In the genomic region with DNA sequence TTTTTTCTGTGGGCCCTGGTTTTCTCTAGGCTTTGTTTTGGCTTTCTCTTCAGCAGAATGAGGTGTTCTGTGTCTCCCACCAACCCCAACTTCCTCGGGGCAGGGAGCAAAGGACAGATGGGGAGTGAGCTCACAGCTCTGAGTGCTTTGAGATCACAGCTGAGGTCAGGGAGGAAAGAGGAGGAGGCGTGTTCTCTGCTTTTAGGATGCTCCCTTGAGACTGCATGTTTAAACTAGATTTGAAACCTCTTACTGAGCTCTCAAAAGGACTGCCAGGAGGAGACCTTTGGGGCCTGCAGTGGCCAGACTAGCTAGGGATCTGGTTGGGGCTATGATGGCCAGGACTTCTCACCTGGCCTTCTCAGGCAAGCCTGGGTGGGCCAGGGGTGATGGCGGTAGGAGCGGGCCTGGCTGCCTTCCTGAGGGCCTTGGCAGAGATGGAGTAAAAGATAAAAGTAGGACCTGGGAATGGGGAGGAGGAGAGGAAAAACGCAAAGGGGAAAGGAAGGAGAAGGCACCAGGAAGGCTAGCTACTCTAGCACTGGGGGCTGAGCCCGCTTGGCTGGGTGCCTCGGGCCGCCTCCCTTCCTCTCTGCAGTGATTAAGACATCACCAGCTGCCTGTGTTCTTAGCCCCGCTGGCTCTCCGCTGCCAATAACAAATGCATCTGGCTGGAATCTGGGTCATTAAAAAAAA, we compare ENCODE assay signal across 9 cellular contexts.
A peak's percentile ranks its signal among the peaks of the same experiment; 100 is the strongest.
DNase-seq lines count a peak whose midpoint lies in the region; ATAC-seq, FAIRE-seq and TF ChIP-seq lines count a peak whose summit lies in the region.
"Had no signal": no experiment of that assay in that cellular context is flagged by ENCODE, and none has a peak within 500 bp of the region (broad histone marks: within the 10 kb centered on the region; RNA-seq: fewer than 3 reads in every experiment).

No MANE protein-coding gene starts in this region.

- no peak for TF ChIP-seq POLR2A in testis (IDR thresholded peaks at IDR 0.05)

- peak overlapping the region; percentile 54 to 95 (median 87) for H3K27ac ChIP-seq in heart right ventricle
- H3K27ac ChIP-seq in testis: peak overlapping the region; percentile 3 to 53
- H3K27ac ChIP-seq: parathyroid adenoma had no signal

- H3K4me1 Mint-ChIP-seq in immature natural killer cell: no peaks in the 10 kb centered on the region
- peaks cover 38% of the 10 kb centered on the region for H3K4me1 Mint-ChIP-seq in stimulated activated memory B cell treated with anti-CD40 and anti-IgM and Interleukin-4, amounts not matched to agents 10 μg/mL and 1 μg/mL and 100 μg/mL, for 72 hours
- H3K4me1 Mint-ChIP-seq in stimulated activated naive CD8-positive, alpha-beta T cell treated with anti-CD3 and anti-CD28 coated beads, Interleukin-15, amount 100 ng/mL, for 72 hours: peaks cover 5% of the 10 kb centered on the region

- no peaks in the 10 kb centered on the region for H3K36me3 Mint-ChIP-seq in immature natural killer cell
- no peaks in the 10 kb centered on the region for H3K36me3 Mint-ChIP-seq in stimulated activated memory B cell treated with anti-CD40 and anti-IgM and Interleukin-4, amounts not matched to agents 10 μg/mL and 1 μg/mL and 100 μg/mL, for 72 hours

- H3K9me3 ChIP-seq in heart right ventricle: no peaks in the 10 kb centered on the region
- no peaks in the 10 kb centered on the region for H3K9me3 ChIP-seq in testis

- no peak overlapping the region for H3K4me3 Mint-ChIP-seq in immature natural killer cell
- no peak overlapping the region for H3K4me3 Mint-ChIP-seq in stimulated activated memory B cell treated with anti-CD40 and anti-IgM and Interleukin-4, amounts not matched to agents 10 μg/mL and 1 μg/mL and 100 μg/mL, for 72 hours
- no peak overlapping the region for H3K4me3 Mint-ChIP-seq in stimulated activated naive CD8-positive, alpha-beta T cell treated with anti-CD3 and anti-CD28 coated beads, Interleukin-15, amount 100 ng/mL, for 72 hours

- peak; percentile 63 for FAIRE-seq in HTR-8/SVneo (lab: Jason Lieb, UNC)

- H3K27ac Mint-ChIP-seq in immature natural killer cell: no peak overlapping the region
- no peak overlapping the region for H3K27ac Mint-ChIP-seq in stimulated activated memory B cell treated with anti-CD40 and anti-IgM and Interleukin-4, amounts not matched to agents 10 μg/mL and 1 μg/mL and 100 μg/mL, for 72 hours
- H3K27ac Mint-ChIP-seq in stimulated activated naive CD8-positive, alpha-beta T cell treated with anti-CD3 and anti-CD28 coated beads, Interleukin-15, amount 100 ng/mL, for 72 hours: no peak overlapping the region

- WGBS in heart right ventricle, 2 donors: 16 to 17% methylated on average over 10 of the region's 10 CpGs
- 27 to 32% methylated on average over 10 of the region's 10 CpGs for WGBS in testis, 2 donors

- peaks cover 0 to 24% (median 5%) of the 10 kb centered on the region in 9 donors for H3K36me3 ChIP-seq in heart right ventricle
- H3K36me3 ChIP-seq in testis (ENCODE audit: low read depth, missing control alignments): no peaks in the 10 kb centered on the region

- H3K27me3 Mint-ChIP-seq in immature natural killer cell (ENCODE audit: low read depth in 3 of 3): peaks cover 0 to 3% (median 2%) of the 10 kb centered on the region in 3 donors
- H3K27me3 Mint-ChIP-seq in stimulated activated memory B cell treated with anti-CD40 and anti-IgM and Interleukin-4, amounts not matched to agents 10 μg/mL and 1 μg/mL and 100 μg/mL, for 72 hours: peaks cover 8% of the 10 kb centered on the region
- peaks cover 6% of the 10 kb centered on the region for H3K27me3 Mint-ChIP-seq in stimulated activated naive CD8-positive, alpha-beta T cell treated with anti-CD3 and anti-CD28 coated beads, Interleukin-15, amount 100 ng/mL, for 72 hours

- intact Hi-C loops in heart right ventricle (cut with DNase I): no loop called here
- intact Hi-C loops in testis (cut with DNase I; ENCODE audit: low total_unique reads): no loop called here

- TF ChIP-seq CTCF in heart right ventricle (IDR thresholded peaks at IDR 0.05) (peak in 3 of 9 donors; percentile 10 to 34 (median 24)), testis (IDR thresholded peaks at IDR 0.05) (no peak)

- H3K9me3 Mint-ChIP-seq in immature natural killer cell: no peaks in the 10 kb centered on the region
- no peaks in the 10 kb centered on the region for H3K9me3 Mint-ChIP-seq in stimulated activated memory B cell treated with anti-CD40 and anti-IgM and Interleukin-4, amounts not matched to agents 10 μg/mL and 1 μg/mL and 100 μg/mL, for 72 hours
- no peaks in the 10 kb centered on the region for H3K9me3 Mint-ChIP-seq in stimulated activated naive CD8-positive, alpha-beta T cell treated with anti-CD3 and anti-CD28 coated beads, Interleukin-15, amount 100 ng/mL, for 72 hours

- H3K4me3 ChIP-seq in heart right ventricle: no peak overlapping the region
- H3K4me3 ChIP-seq in testis: no peak overlapping the region

- ATAC-seq in SK-N-SH treated with all-trans-retinoic acid at 6 μM for 48 hours (peak; percentile 94), heart right ventricle (peak; percentile 49 to 78 (median 74))
- no peak for ATAC-seq in stimulated activated memory B cell treated with anti-CD40 and anti-IgM and Interleukin-4, amounts not matched to agents 10 μg/mL and 1 μg/mL and 100 μg/mL, for 72 hours
- ATAC-seq in stimulated activated naive CD8-positive, alpha-beta T cell treated with anti-CD3 and anti-CD28 coated beads, Interleukin-15, amount 100 ng/mL, for 72 hours: no peak

- DNase-seq in HTR-8/SVneo (ENCODE audit: insufficient read length, low spot score) (peak; percentile 78), heart right ventricle (peak; percentile 66 to 85), testis (peak; percentile 87), immature natural killer cell (no peak), SIG-M5 (lab: John Stamatoyannopoulos, UW) (no peak)
- no peak for DNase-seq in stimulated activated naive CD8-positive, alpha-beta T cell treated with anti-CD3 and anti-CD28 coated beads, Interleukin-15, amount 100 ng/mL, for 72 hours

- peaks cover 41 to 100% (median 95%) of the 10 kb centered on the region in 9 donors for H3K4me1 ChIP-seq in heart right ventricle
- H3K4me1 ChIP-seq in testis: peaks cover 21% of the 10 kb centered on the region

- no peaks in the 10 kb centered on the region for H3K27me3 ChIP-seq in heart right ventricle
- H3K27me3 ChIP-seq in testis: no peaks in the 10 kb centered on the region

TF ChIP-seq in SK-N-SH treated with all-trans-retinoic acid at 6 μM for 48 hours, 23 proteins besides CTCF, POLR2A, EP300 and RAD21 (continues in another document):
- TF ChIP-seq ZNF70 (CRISPR knock-in tag; IDR thresholded peaks at IDR 0.05) (no peak), ZC3H10 (CRISPR knock-in tag; IDR thresholded peaks at IDR 0.05) (no peak), CSDC2 (CRISPR knock-in tag; IDR thresholded peaks at IDR 0.05) (no peak), GLIS3 (CRISPR knock-in tag; IDR thresholded peaks at IDR 0.05) (no peak)
- TF ChIP-seq, protein P1, sequence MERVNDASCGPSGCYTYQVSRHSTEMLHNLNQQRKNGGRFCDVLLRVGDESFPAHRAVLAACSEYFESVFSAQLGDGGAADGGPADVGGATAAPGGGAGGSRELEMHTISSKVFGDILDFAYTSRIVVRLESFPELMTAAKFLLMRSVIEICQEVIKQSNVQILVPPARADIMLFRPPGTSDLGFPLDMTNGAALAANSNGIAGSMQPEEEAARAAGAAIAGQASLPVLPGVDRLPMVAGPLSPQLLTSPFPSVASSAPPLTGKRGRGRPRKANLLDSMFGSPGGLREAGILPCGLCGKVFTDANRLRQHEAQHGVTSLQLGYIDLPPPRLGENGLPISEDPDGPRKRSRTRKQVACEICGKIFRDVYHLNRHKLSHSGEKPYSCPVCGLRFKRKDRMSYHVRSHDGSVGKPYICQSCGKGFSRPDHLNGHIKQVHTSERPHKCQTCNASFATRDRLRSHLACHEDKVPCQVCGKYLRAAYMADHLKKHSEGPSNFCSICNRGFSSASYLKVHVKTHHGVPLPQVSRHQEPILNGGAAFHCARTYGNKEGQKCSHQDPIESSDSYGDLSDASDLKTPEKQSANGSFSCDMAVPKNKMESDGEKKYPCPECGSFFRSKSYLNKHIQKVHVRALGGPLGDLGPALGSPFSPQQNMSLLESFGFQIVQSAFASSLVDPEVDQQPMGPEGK (CRISPR knock-in tag; IDR thresholded peaks at IDR 0.05; ENCODE audit: borderline replicate concordance): no peak
- TF ChIP-seq, protein P2, sequence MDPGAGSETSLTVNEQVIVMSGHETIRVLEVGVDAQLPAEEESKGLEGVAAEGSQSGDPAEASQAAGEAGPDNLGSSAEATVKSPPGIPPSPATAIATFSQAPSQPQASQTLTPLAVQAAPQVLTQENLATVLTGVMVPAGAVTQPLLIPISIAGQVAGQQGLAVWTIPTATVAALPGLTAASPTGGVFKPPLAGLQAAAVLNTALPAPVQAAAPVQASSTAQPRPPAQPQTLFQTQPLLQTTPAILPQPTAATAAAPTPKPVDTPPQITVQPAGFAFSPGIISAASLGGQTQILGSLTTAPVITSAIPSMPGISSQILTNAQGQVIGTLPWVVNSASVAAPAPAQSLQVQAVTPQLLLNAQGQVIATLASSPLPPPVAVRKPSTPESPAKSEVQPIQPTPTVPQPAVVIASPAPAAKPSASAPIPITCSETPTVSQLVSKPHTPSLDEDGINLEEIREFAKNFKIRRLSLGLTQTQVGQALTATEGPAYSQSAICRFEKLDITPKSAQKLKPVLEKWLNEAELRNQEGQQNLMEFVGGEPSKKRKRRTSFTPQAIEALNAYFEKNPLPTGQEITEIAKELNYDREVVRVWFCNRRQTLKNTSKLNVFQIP (CRISPR knock-in tag; IDR thresholded peaks at IDR 0.05; ENCODE audit: borderline replicate concordance, low read depth): no peak

Comparison
In these comparisons a context has a peak if more than half of its experiments do, and no peak if none do; other contexts are left out.
1. DNase-seq: peak in HTR-8/SVneo (single experiment), heart right ventricle (2 of 2) and testis (single experiment); none in immature natural killer cell (0 of 3), stimulated activated naive CD8-positive, alpha-beta T cell treated with anti-CD3 and anti-CD28 coated beads, Interleukin-15, amount 100 ng/mL, for 72 hours (0 of 2) and SIG-M5 (single experiment).
2. ATAC-seq: peak in SK-N-SH treated with all-trans-retinoic acid at 6 μM for 48 hours (single experiment) and heart right ventricle (8 of 8); none in stimulated activated memory B cell treated with anti-CD40 and anti-IgM and Interleukin-4, amounts not matched to agents 10 μg/mL and 1 μg/mL and 100 μg/mL, for 72 hours (single experiment) and stimulated activated naive CD8-positive, alpha-beta T cell treated with anti-CD3 and anti-CD28 coated beads, Interleukin-15, amount 100 ng/mL, for 72 hours (single experiment).